In genomic region chr1:109248444-109248796, GRCh38 we compare ENCODE assay signal across 16 cellular contexts. TPM values are rescaled to one million over a fixed set of nuclear protein-coding genes. Genes with fewer than 3 reads are reported as not detected.
A peak's percentile ranks its signal among the peaks of the same experiment; 100 is the strongest.
DNase-seq lines count a peak whose midpoint lies in the region; ATAC-seq and TF ChIP-seq lines count a peak whose summit lies in the region.
"Had no signal": no experiment of that assay in that cellular context is flagged by ENCODE, and none has a peak within 500 bp of the region (broad histone marks: within the 10 kb centered on the region; RNA-seq: fewer than 3 reads in every experiment).

No MANE protein-coding gene starts in this region.

- CTCF ChIA-PET in activated naive CD4-positive, alpha-beta T cell treated with anti-CD3 and anti-CD28 coated beads, Interleukin-2, amount 10 ng/mL, durations not matched to agents 7 days and 5 days (lab: Charles Lee) = interaction anchor here (0.5 kb wide), 1 partner anchor 190 kb away, joined by 3 read pairs; no protein-coding TSS in a partner anchor
- CTCF ChIA-PET in IMR-90 (lab: Yijun Ruan, JAX) = no interaction called here
- CTCF ChIA-PET in activated CD4-positive, alpha-beta T cell treated with anti-CD3 and anti-CD28 coated beads, Interleukin-2, amount 10 ng/mL, durations not matched to agents 7 days and 5 days (lab: Charles Lee) = interaction anchor here (2.0 kb wide), 1 partner anchor 12 kb away, joined by 7 read pairs; no protein-coding TSS in a partner anchor

- no peak overlapping the region for H2BK20ac ChIP-seq in IMR-90 (ENCODE audit: low read depth, low read length)

- H4K20me1 ChIP-seq in IMR-90 (ENCODE audit: insufficient read depth, low read length) = no peaks in the 10 kb centered on the region

- peaks cover 5% of the 10 kb centered on the region for H3K4me1 Mint-ChIP-seq in activated naive CD4-positive, alpha-beta T cell treated with anti-CD3 and anti-CD28 coated beads, Interleukin-2, amount 10 ng/mL, durations not matched to agents 7 days and 5 days
- peaks cover 41% of the 10 kb centered on the region for H3K4me1 Mint-ChIP-seq in glutamatergic neuron (ENCODE audit: low read depth, unreplicated experiment)
- H3K4me1 Mint-ChIP-seq in activated CD4-positive, alpha-beta T cell treated with anti-CD3 and anti-CD28 coated beads, Interleukin-2, amount 10 ng/mL, durations not matched to agents 7 days and 5 days = peaks cover 4% of the 10 kb centered on the region

- H3K27me3 Mint-ChIP-seq in activated naive CD4-positive, alpha-beta T cell treated with anti-CD3 and anti-CD28 coated beads, Interleukin-2, amount 10 ng/mL, durations not matched to agents 7 days and 5 days = peaks cover 80% of the 10 kb centered on the region
- H3K27me3 Mint-ChIP-seq in glutamatergic neuron (ENCODE audit: unreplicated experiment) = peaks cover 22% of the 10 kb centered on the region
- H3K27me3 Mint-ChIP-seq in activated CD4-positive, alpha-beta T cell treated with anti-CD3 and anti-CD28 coated beads, Interleukin-2, amount 10 ng/mL, durations not matched to agents 7 days and 5 days = peaks cover 12% of the 10 kb centered on the region

- no peak overlapping the region for H3K23ac ChIP-seq in IMR-90 (ENCODE audit: low read depth, low read length)

- TF ChIP-seq POLR2A in IMR-90 (IDR thresholded peaks at IDR 0.05; ENCODE audit: low read depth, low read length) = no peak

- H3K4me1 ChIP-seq in IMR-90 (ENCODE audit: control insufficient read depth, insufficient read depth, low read length) = peaks cover 8% of the 10 kb centered on the region

- no peak overlapping the region for H4K91ac ChIP-seq in IMR-90 (ENCODE audit: insufficient read depth, low read depth, low read length)

- H3K9me3 Mint-ChIP-seq in activated naive CD4-positive, alpha-beta T cell treated with anti-CD3 and anti-CD28 coated beads, Interleukin-2, amount 10 ng/mL, durations not matched to agents 7 days and 5 days = no peaks in the 10 kb centered on the region
- peaks cover 14% of the 10 kb centered on the region for H3K9me3 Mint-ChIP-seq in glutamatergic neuron (ENCODE audit: unreplicated experiment)
- no peaks in the 10 kb centered on the region for H3K9me3 Mint-ChIP-seq in activated CD4-positive, alpha-beta T cell treated with anti-CD3 and anti-CD28 coated beads, Interleukin-2, amount 10 ng/mL, durations not matched to agents 7 days and 5 days

- no TSS peak for BruUV-seq in IMR-90 (replicated peaks; lab: Mats Ljungman, UMichigan)

- H2BK5ac ChIP-seq in IMR-90 (ENCODE audit: low read depth, low read length, poor library complexity, severe bottlenecking) = no peak overlapping the region

- no peaks in the 10 kb centered on the region for H3K36me3 Mint-ChIP-seq in activated naive CD4-positive, alpha-beta T cell treated with anti-CD3 and anti-CD28 coated beads, Interleukin-2, amount 10 ng/mL, durations not matched to agents 7 days and 5 days
- peaks cover 12% of the 10 kb centered on the region for H3K36me3 Mint-ChIP-seq in glutamatergic neuron (ENCODE audit: unreplicated experiment)
- H3K36me3 Mint-ChIP-seq in activated CD4-positive, alpha-beta T cell treated with anti-CD3 and anti-CD28 coated beads, Interleukin-2, amount 10 ng/mL, durations not matched to agents 7 days and 5 days (ENCODE audit: low read depth) = no peaks in the 10 kb centered on the region

- H3K14ac ChIP-seq in IMR-90 (replicated peaks; ENCODE audit: low read depth, low read length) = no peak overlapping the region

- 0 out of 2 replicates have a peak overlapping the region, but pooled peaks have one; percentile 2 for H2AK5ac ChIP-seq in IMR-90 (ENCODE audit: low read depth, low read length)

- WGBS in IMR-90 (ENCODE audit: extremely low coverage in 2 of 2, insufficient read length in 1 of 2), 2 experiments = 100% methylated on average over 1 of the region's 7 CpGs; no CpG with 5 or more reads in 1 of the 2 experiments

- H2AFZ ChIP-seq in IMR-90 (replicated peaks; ENCODE audit: low read length, poor library complexity) = no peak overlapping the region

- no peak overlapping the region for H2BK15ac ChIP-seq in IMR-90 (ENCODE audit: low read depth, low read length)

- H3K18ac ChIP-seq in IMR-90 (ENCODE audit: low read depth, low read length) = no peak overlapping the region

- no peaks in the 10 kb centered on the region for H3K27me3 ChIP-seq in IMR-90 (ENCODE audit: control insufficient read depth, insufficient read depth, low read length)

- TF ChIP-seq CTCF in IMR-90 (conservative IDR thresholded peaks at IDR 0.05; ENCODE audit: low read depth, low read length) (no peak), glutamatergic neuron (IDR thresholded peaks at IDR 0.05; ENCODE audit: partially characterized antibody, unreplicated experiment) (no peak)

- H3K36me3 ChIP-seq in IMR-90 (ENCODE audit: control insufficient read depth, insufficient read depth, low read length) = no peaks in the 10 kb centered on the region

- H3K27ac Mint-ChIP-seq in activated naive CD4-positive, alpha-beta T cell treated with anti-CD3 and anti-CD28 coated beads, Interleukin-2, amount 10 ng/mL, durations not matched to agents 7 days and 5 days = no peak overlapping the region
- H3K27ac Mint-ChIP-seq in glutamatergic neuron (ENCODE audit: unreplicated experiment) = no peak overlapping the region
- H3K27ac Mint-ChIP-seq in activated CD4-positive, alpha-beta T cell treated with anti-CD3 and anti-CD28 coated beads, Interleukin-2, amount 10 ng/mL, durations not matched to agents 7 days and 5 days = no peak overlapping the region

- no peaks in the 10 kb centered on the region for H3K79me1 ChIP-seq in IMR-90 (ENCODE audit: low read depth in 1 of 2, low read length in 2 of 2)

- POLR2A ChIA-PET in IMR-90 (lab: Charles Lee; ENCODE audit: unreplicated experiment) = no interaction called here
- POLR2A ChIA-PET in activated CD4-positive, alpha-beta T cell treated with anti-CD3 and anti-CD28 coated beads, Interleukin-2, amount 10 ng/mL, durations not matched to agents 7 days and 5 days (lab: Charles Lee) = no interaction called here

- dilution Hi-C loops in IMR-90 (cut with HindIII; ENCODE audit: low sequenced_read_pairs, unreplicated experiment) = no loop called here

- DNase-seq in activated naive CD4-positive, alpha-beta T cell treated with anti-CD3 and anti-CD28 coated beads, Interleukin-2, amount 10 ng/mL, durations not matched to agents 7 days and 5 days = peak; percentile 12
- DNase-seq in activated naive CD4-positive, alpha-beta T cell treated with Interleukin-2 at 50 U/mL for 16 hours = no peak
- DNase-seq in IMR-90 (no peak), glutamatergic neuron (no peak), posterior vena cava (ENCODE audit: low spot score) (peak; percentile 58), hippocampal formation (lab: John Stamatoyannopoulos, UW) (no peak)
- DNase-seq in activated CD4-positive, alpha-beta T cell treated with anti-CD3 and anti-CD28 coated beads, Interleukin-2, amount 10 ng/mL, durations not matched to agents 7 days and 5 days = no peak
- DNase-seq: 8988T; NCI-H1436 treated with DMSO at 0.1 percent for 48 hours; NCI-H2107; NCI-H226; NCI-H69; NK-92 treated with Interleukin-12 subunit alpha and Interleukin-12 subunit beta, amount 100 ng/mL, for 24 hours had no signal

- H3K56ac ChIP-seq in IMR-90 (ENCODE audit: extremely low read depth, insufficient read depth, low read length) = no peak overlapping the region

- H2AK9ac ChIP-seq in IMR-90 (replicated peaks; ENCODE audit: low read depth, low read length, poor library complexity) = no peak overlapping the region

- no peak overlapping the region for H4K5ac ChIP-seq in IMR-90 (ENCODE audit: low read depth, low read length)

- no peak overlapping the region for H2BK120ac ChIP-seq in IMR-90 (ENCODE audit: low read depth, low read length)

- no peak overlapping the region for H3K4ac ChIP-seq in IMR-90 (ENCODE audit: low read depth, low read length)

- no peak overlapping the region for H3K27ac ChIP-seq in IMR-90 (ENCODE audit: insufficient read depth, low read length)

- in situ Hi-C loops in IMR-90 (cut with MboI; ENCODE audit: low sequenced_read_pairs) = no loop called here

- H3K9me1 ChIP-seq in IMR-90 (ENCODE audit: insufficient read depth, low read length) = no peaks in the 10 kb centered on the region; the same call in 1 of the 2 replicates

- no peak for TF ChIP-seq RAD21 in IMR-90 (IDR thresholded peaks at IDR 0.05; ENCODE audit: low read length)

- no peak overlapping the region for H3K9ac ChIP-seq in IMR-90 (ENCODE audit: low read depth, low read length)

- H3K4me3 ChIP-seq in IMR-90 (ENCODE audit: insufficient read depth, low read depth, low read length) = no peak overlapping the region
- H3K4me3 ChIP-seq: GM12878 had no signal

- H3K9me3 ChIP-seq in IMR-90 (ENCODE audit: control insufficient read depth, insufficient read depth, low read length) = no peaks in the 10 kb centered on the region
- H3K9me3 ChIP-seq: Caco-2 had no signal

- no peak overlapping the region for H3K4me3 Mint-ChIP-seq in activated naive CD4-positive, alpha-beta T cell treated with anti-CD3 and anti-CD28 coated beads, Interleukin-2, amount 10 ng/mL, durations not matched to agents 7 days and 5 days
- peak overlapping the region; percentile 40 for H3K4me3 Mint-ChIP-seq in glutamatergic neuron (ENCODE audit: unreplicated experiment)
- H3K4me3 Mint-ChIP-seq in activated CD4-positive, alpha-beta T cell treated with anti-CD3 and anti-CD28 coated beads, Interleukin-2, amount 10 ng/mL, durations not matched to agents 7 days and 5 days = no peak overlapping the region

- ATAC-seq in IMR-90 (ENCODE audit: low read depth) = no peak
- ATAC-seq in HG03097 (IDR thresholded peaks at IDR 0.05; ENCODE audit: low FRiP score, unreplicated experiment) = no peak

- intact Hi-C loops in IMR-90 (cut with micrococcal nuclease) = no loop called here
- intact Hi-C loops in posterior vena cava (cut with DNase I) = no loop called here

- no peak overlapping the region for H4K8ac ChIP-seq in IMR-90 (ENCODE audit: low read depth in 2 of 2, low read length in 2 of 2)

- H3K4me2 ChIP-seq in IMR-90 (ENCODE audit: low read depth, low read length) = no peak overlapping the region

RNA-seq across cellular contexts. Expression of gene CELSR2, which starts 0.9 kb away (rescaled TPM):
- total RNA-seq in IMR-90 (2012; rRNA removed) = 1.1 and 1.3 TPM in 2 replicates
- 5.0 and 5.3 TPM in 2 replicates for polyA plus RNA-seq in IMR-90 (2012; rRNA removed)
- 2.5 and 5.4 TPM in 2 replicates for polyA plus RNA-seq in IMR-90 (2012; cell fraction: cytosol; rRNA removed)
- 10.8 and 19.0 TPM in 2 replicates for polyA plus RNA-seq in IMR-90 (2012; cell fraction: nucleus; rRNA removed; ENCODE audit: low replicate concordance)
- total RNA-seq in glutamatergic neuron (ENCODE audit: unreplicated experiment) = 181 TPM
- total RNA-seq in posterior vena cava = 1 to 10 TPM; 2.8 to 3.3 TPM
- total RNA-seq in activated CD4-positive, alpha-beta T cell treated with anti-CD3 and anti-CD28 coated beads, Interleukin-2, amount 10 ng/mL, durations not matched to agents 7 days and 5 days = 1 to 10 TPM; 5.2 to 5.3 TPM

RNA-seq across cellular contexts. Expression of gene PSRC1, which starts 34.5 kb away (rescaled TPM):
- total RNA-seq in IMR-90 (2012; rRNA removed) (34.6 and 36.4 TPM in 2 replicates), glutamatergic neuron (ENCODE audit: unreplicated experiment) (13.9 TPM), posterior vena cava (1 to 10 TPM; 1.7 to 2.2 TPM)
- polyA plus RNA-seq in IMR-90 (2012; rRNA removed) = 40.3 and 42.1 TPM in 2 replicates
- 20.2 and 35.7 TPM in 2 replicates for polyA plus RNA-seq in IMR-90 (2012; cell fraction: cytosol; rRNA removed)
- 123 and 134 TPM in 2 replicates for polyA plus RNA-seq in IMR-90 (2012; cell fraction: nucleus; rRNA removed; ENCODE audit: low replicate concordance)
- 10 to 100 TPM; 32.7 to 34.5 TPM for total RNA-seq in activated CD4-positive, alpha-beta T cell treated with anti-CD3 and anti-CD28 coated beads, Interleukin-2, amount 10 ng/mL, durations not matched to agents 7 days and 5 days

RNA-seq across cellular contexts. Expression of gene SARS1, which starts 34.7 kb away (rescaled TPM):
- total RNA-seq in IMR-90 (2012; rRNA removed) (348 and 373 TPM in 2 replicates), glutamatergic neuron (ENCODE audit: unreplicated experiment) (555 TPM), posterior vena cava (100 to 1,000 TPM; 131 to 132 TPM)
- 214 and 231 TPM in 2 replicates for polyA plus RNA-seq in IMR-90 (2012; rRNA removed)
- polyA plus RNA-seq in IMR-90 (2012; cell fraction: cytosol; rRNA removed) = 117 and 193 TPM in 2 replicates
- polyA plus RNA-seq in IMR-90 (2012; cell fraction: nucleus; rRNA removed; ENCODE audit: low replicate concordance) = 152 and 416 TPM in 2 replicates
- 100 to 1,000 TPM; 138 to 140 TPM for total RNA-seq in activated CD4-positive, alpha-beta T cell treated with anti-CD3 and anti-CD28 coated beads, Interleukin-2, amount 10 ng/mL, durations not matched to agents 7 days and 5 days

RNA-seq across cellular contexts. Expression of gene MYBPHL, which starts 58.4 kb away (rescaled TPM):
- not detected in 2 replicates for total RNA-seq in IMR-90 (2012; rRNA removed)
- polyA plus RNA-seq in IMR-90 (2012; rRNA removed) = 0.07 TPM in 1 of 2 replicates, not detected in the other
- polyA plus RNA-seq in IMR-90 (2012; cell fraction: cytosol; rRNA removed) = 0.02 TPM in 1 of 2 replicates, not detected in the other
- polyA plus RNA-seq in IMR-90 (2012; cell fraction: nucleus; rRNA removed; ENCODE audit: low replicate concordance) = 0.16 and 0.31 TPM in 2 replicates
- 0.64 TPM for total RNA-seq in glutamatergic neuron (ENCODE audit: unreplicated experiment)
- under 1 TPM in 1 of 2 donors, not detected in 1; 0.29 TPM for total RNA-seq in posterior vena cava
- not detected for total RNA-seq in activated CD4-positive, alpha-beta T cell treated with anti-CD3 and anti-CD28 coated beads, Interleukin-2, amount 10 ng/mL, durations not matched to agents 7 days and 5 days
- total RNA-seq: Caco-2, GM12878 had no signal

Comparison
In these comparisons a context has a peak if more than half of its experiments do, and no peak if none do; other contexts are left out.
1. DNase-seq: peak in activated naive CD4-positive, alpha-beta T cell treated with anti-CD3 and anti-CD28 coated beads, Interleukin-2, amount 10 ng/mL, durations not matched to agents 7 days and 5 days (single experiment) and posterior vena cava (single experiment); none in activated naive CD4-positive, alpha-beta T cell treated with Interleukin-2 at 50 U/mL for 16 hours (single experiment), IMR-90 (single experiment), glutamatergic neuron (single experiment), activated CD4-positive, alpha-beta T cell treated with anti-CD3 and anti-CD28 coated beads, Interleukin-2, amount 10 ng/mL, durations not matched to agents 7 days and 5 days (single experiment) and hippocampal formation (0 of 2).
2. RNA of gene CELSR2, which starts 0.9 kb away (total RNA-seq): 181 TPM in glutamatergic neuron (single experiment); 5.2 to 5.3 TPM in activated CD4-positive, alpha-beta T cell treated with anti-CD3 and anti-CD28 coated beads, Interleukin-2, amount 10 ng/mL, durations not matched to agents 7 days and 5 days, 2.8 to 3.3 TPM in posterior vena cava and 1.1 to 1.3 TPM in IMR-90; every median in the first group is over 10 times any median in the second.